Comparison of ENCODE assay signal across 1 cellular context in genomic region chr1:151611832-151612505, GRCh38.
TF ChIP-seq lines count a peak whose summit lies in the region.

TSS of gene SNX27 (plus strand) at chr1:151612050. CDS start at chr1:151612202, 152 bp downstream.

TF ChIP-seq in HepG2, 621 proteins besides CTCF, POLR2A, EP300 and RAD21 (continued from another document and continues in another):
- TF ChIP-seq FOSL2 (CRISPR knock-in tag; IDR thresholded peaks at IDR 0.05) (0 out of 2 replicates have a peak, but pooled peaks have one; percentile 8), YY1 (IDR thresholded peaks at IDR 0.05; ENCODE audit: insufficient read depth, insufficient replicate concordance, low read depth, low read length) (peak; percentile 92), ZNF678 (CRISPR knock-in tag; IDR thresholded peaks at IDR 0.05) (no peak), ZNF768 (CRISPR knock-in tag; IDR thresholded peaks at IDR 0.05) (peak; percentile 31; the same call in 1 of the 2 replicates), PPARG (CRISPR knock-in tag; conservative IDR thresholded peaks at IDR 0.05) (0 out of 2 replicates have a peak, but pooled peaks have one; percentile 19), SP5 (CRISPR knock-in tag; IDR thresholded peaks at IDR 0.05; ENCODE audit: borderline replicate concordance, low read depth) (no peak; the same call in 1 of the 2 replicates), ZFP36 (IDR thresholded peaks at IDR 0.05; ENCODE audit: borderline replicate concordance, low read depth, low read length, partially characterized antibody) (no peak), SMAD1 (CRISPR knock-in tag; IDR thresholded peaks at IDR 0.05; ENCODE audit: borderline replicate concordance, low read depth) (0 out of 2 replicates have a peak, but pooled peaks have one; percentile 16), CAMTA2 (CRISPR knock-in tag; IDR thresholded peaks at IDR 0.05; ENCODE audit: borderline replicate concordance) (no peak), KLF11 (CRISPR knock-in tag; IDR thresholded peaks at IDR 0.05) (no peak), ZNF749 (CRISPR knock-in tag; IDR thresholded peaks at IDR 0.05; ENCODE audit: borderline replicate concordance) (peak; percentile 77; the same call in 1 of the 2 replicates), ZFYVE20 (CRISPR knock-in tag; IDR thresholded peaks at IDR 0.05; ENCODE audit: borderline replicate concordance, low read depth) (peak; percentile 76; the same call in 1 of the 2 replicates), ZNF841 (CRISPR knock-in tag; IDR thresholded peaks at IDR 0.05; ENCODE audit: borderline replicate concordance) (0 out of 2 replicates have a peak, but pooled peaks have one; percentile 35), EED (CRISPR knock-in tag; IDR thresholded peaks at IDR 0.05) (0 out of 2 replicates have a peak, but pooled peaks have one; percentile 72), ZFP36L2 (CRISPR knock-in tag; IDR thresholded peaks at IDR 0.05) (no peak), ZSCAN9 (CRISPR knock-in tag; IDR thresholded peaks at IDR 0.05; ENCODE audit: borderline replicate concordance) (no peak), NONO (IDR thresholded peaks at IDR 0.05) (no peak), NONO (CRISPR knock-in tag; conservative IDR thresholded peaks at IDR 0.05) (peak; percentile 68; the same call in 1 of the 2 replicates), PHF21A (CRISPR knock-in tag; IDR thresholded peaks at IDR 0.05) (peak; percentile 57), ZMYM4 (CRISPR knock-in tag; IDR thresholded peaks at IDR 0.05) (peak; percentile 61; the same call in 1 of the 2 replicates), ZBTB20 (CRISPR knock-in tag; IDR thresholded peaks at IDR 0.05; ENCODE audit: borderline replicate concordance, low read depth) (no peak), CHCHD3 (CRISPR knock-in tag; IDR thresholded peaks at IDR 0.05) (peak; percentile 43; the same call in 1 of the 2 replicates), ZNF343 (CRISPR knock-in tag; IDR thresholded peaks at IDR 0.05) (peak; percentile 99), ZNF777 (CRISPR knock-in tag; IDR thresholded peaks at IDR 0.05) (peak; percentile 65), ZNF782 (CRISPR knock-in tag; IDR thresholded peaks at IDR 0.05; ENCODE audit: borderline replicate concordance) (peak; percentile 66), PAWR (CRISPR knock-in tag; IDR thresholded peaks at IDR 0.05; ENCODE audit: borderline replicate concordance) (0 out of 2 replicates have a peak, but pooled peaks have one; percentile 40), ZNF281 (CRISPR knock-in tag; IDR thresholded peaks at IDR 0.05; ENCODE audit: borderline replicate concordance) (peak; percentile 50), ZNF335 (CRISPR knock-in tag; IDR thresholded peaks at IDR 0.05) (peak; percentile 87), ARID3A (IDR thresholded peaks at IDR 0.05; ENCODE audit: low read depth, low read length) (no peak), THRA (CRISPR knock-in tag; IDR thresholded peaks at IDR 0.05; ENCODE audit: borderline replicate concordance) (no peak), SIN3A (IDR thresholded peaks at IDR 0.05; ENCODE audit: borderline replicate concordance, low read depth, low read length) (peak; percentile 62; the same call in 1 of the 2 replicates), SAFB2 (CRISPR knock-in tag; IDR thresholded peaks at IDR 0.05; ENCODE audit: borderline replicate concordance, low read depth) (peak; percentile 42; the same call in 1 of the 2 replicates), ETV6 (CRISPR knock-in tag; conservative IDR thresholded peaks at IDR 0.05) (no peak), ZNF3 (CRISPR knock-in tag; IDR thresholded peaks at IDR 0.05) (no peak), ZNF563 (CRISPR knock-in tag; IDR thresholded peaks at IDR 0.05) (peak; percentile 77; the same call in 1 of the 2 replicates), ZMAT5 (CRISPR knock-in tag; IDR thresholded peaks at IDR 0.05; ENCODE audit: borderline replicate concordance, low read depth) (no peak), DDIT3 (CRISPR knock-in tag; IDR thresholded peaks at IDR 0.05) (no peak), RNF2 (conservative IDR thresholded peaks at IDR 0.05; ENCODE audit: low read depth) (0 out of 2 replicates have a peak, but pooled peaks have one; percentile 45), NFYB (CRISPR knock-in tag; IDR thresholded peaks at IDR 0.05) (peak; percentile 44; the same call in 1 of the 2 replicates), KDM2A (CRISPR knock-in tag; IDR thresholded peaks at IDR 0.05; ENCODE audit: borderline replicate concordance, low read depth) (0 out of 2 replicates have a peak, but pooled peaks have one; percentile 33), SETDB1 (CRISPR knock-in tag; IDR thresholded peaks at IDR 0.05; ENCODE audit: borderline replicate concordance) (no peak), PRMT3 (CRISPR knock-in tag; IDR thresholded peaks at IDR 0.05; ENCODE audit: borderline replicate concordance, low read depth) (no peak), ZNF792 (CRISPR knock-in tag; IDR thresholded peaks at IDR 0.05) (0 out of 2 replicates have a peak, but pooled peaks have one; percentile 21), JUN (CRISPR knock-in tag; IDR thresholded peaks at IDR 0.05) (peak; percentile 55; the same call in 1 of the 2 replicates), ATF1 (CRISPR knock-in tag; IDR thresholded peaks at IDR 0.05) (no peak), PITX1 (CRISPR knock-in tag; IDR thresholded peaks at IDR 0.05) (peak; percentile 19; the same call in 1 of the 2 replicates), CENPT (CRISPR knock-in tag; IDR thresholded peaks at IDR 0.05; ENCODE audit: low read depth) (peak; percentile 76; the same call in 1 of the 2 replicates), KLF15 (CRISPR knock-in tag; IDR thresholded peaks at IDR 0.05; ENCODE audit: borderline replicate concordance) (no peak; the same call in 1 of the 2 replicates), ZBTB7A (CRISPR knock-in tag; IDR thresholded peaks at IDR 0.05) (peak; percentile 80; the same call in 1 of the 2 replicates), MLXIP (CRISPR knock-in tag; IDR thresholded peaks at IDR 0.05; ENCODE audit: borderline replicate concordance) (no peak), HNRNPL (IDR thresholded peaks at IDR 0.05; ENCODE audit: low read depth, low read length) (no peak), ZNF354B (CRISPR knock-in tag; IDR thresholded peaks at IDR 0.05) (no peak), MAX (IDR thresholded peaks at IDR 0.05) (peak; percentile 65; the same call in 1 of the 2 replicates), SAP130 (CRISPR knock-in tag; IDR thresholded peaks at IDR 0.05; ENCODE audit: low read depth) (peak; percentile 76), SRSF4 (IDR thresholded peaks at IDR 0.05; ENCODE audit: low read depth, low read length, poor library complexity, severe bottlenecking) (no peak), TERF1 (CRISPR knock-in tag; IDR thresholded peaks at IDR 0.05) (peak; percentile 86; the same call in 1 of the 2 replicates), KLF12 (CRISPR knock-in tag; IDR thresholded peaks at IDR 0.05; ENCODE audit: borderline replicate concordance) (no peak), SUZ12 (IDR thresholded peaks at IDR 0.05; ENCODE audit: low read depth, low read length) (peak; percentile 82), ASH2L (IDR thresholded peaks at IDR 0.05; ENCODE audit: insufficient read length, low read depth, low read length) (peak; percentile 77), ZNF274 (CRISPR knock-in tag; IDR thresholded peaks at IDR 0.05) (peak; percentile 65; the same call in 1 of the 2 replicates), LCORL (IDR thresholded peaks at IDR 0.05) (no peak), LCORL (CRISPR knock-in tag; IDR thresholded peaks at IDR 0.05) (no peak), SALL2 (CRISPR knock-in tag; IDR thresholded peaks at IDR 0.05) (peak; percentile 70; the same call in 1 of the 2 replicates)
